Comparison of ENCODE assay signal across 8 cellular contexts in the genomic region with DNA sequence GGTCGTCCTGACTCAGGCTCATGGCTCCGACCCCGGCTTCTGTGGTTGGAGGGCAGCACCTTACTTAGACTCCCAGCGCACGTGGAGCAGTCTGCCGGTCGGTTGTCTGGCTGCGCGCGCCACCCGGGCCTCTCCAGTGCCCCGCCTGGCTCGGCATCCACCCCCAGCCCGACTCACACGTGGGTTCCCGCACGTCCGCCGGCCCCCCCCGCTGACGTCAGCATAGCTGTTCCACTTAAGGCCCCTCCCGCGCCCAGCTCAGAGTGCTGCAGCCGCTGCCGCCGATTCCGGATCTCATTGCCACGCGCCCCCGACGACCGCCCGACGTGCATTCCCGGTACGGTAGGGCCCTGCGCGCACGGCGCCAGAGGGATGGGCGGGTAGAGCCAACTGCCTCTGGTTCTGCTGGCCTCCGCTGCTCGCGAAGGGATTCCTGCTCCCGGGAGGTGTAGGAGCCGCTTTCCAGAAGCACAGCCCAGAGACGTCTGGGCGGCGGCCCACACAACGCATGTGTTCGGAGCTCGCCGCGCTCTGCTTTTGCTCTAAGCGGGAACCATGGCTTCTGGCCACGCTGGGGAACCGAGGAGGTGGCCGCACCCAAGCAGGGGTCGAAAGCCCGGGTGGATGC. TPM values are rescaled to one million over a fixed set of nuclear protein-coding genes. Genes with fewer than 3 reads are reported as not detected.
DNase-seq lines count a peak whose midpoint lies in the region; ATAC-seq, FAIRE-seq and TF ChIP-seq lines count a peak whose summit lies in the region.

A gene (plus strand): TSS at position 264 of the 628 bp plus-strand sequence. CDS start 2,280 bp downstream, outside the sequence.

- no peak for TF ChIP-seq CTCF in astrocyte of the cerebellum (IDR thresholded peaks at IDR 0.05; ENCODE audit: low read depth, low read length, missing control alignments)

- WGBS in aorta, 2 donors = 0 to 1% methylated on average over 60 of the region's 60 CpGs

- H3K4me1 ChIP-seq in aorta (ENCODE audit: control insufficient read depth in 1 of 2, insufficient read depth in 2 of 2, low read length in 2 of 2) = no peaks in the 10 kb centered on the region

- peak; percentile 72 for FAIRE-seq in GM18507 (lab: Jason Lieb, UNC)

- peak within 1 kb of the TSS; percentile 75 to 84 for H3K27ac ChIP-seq in aorta (ENCODE audit: low read depth in 1 of 2, low read length in 2 of 2)

- in situ Hi-C loops in astrocyte of the cerebellum (cut with HindIII; ENCODE audit: low sequenced_read_pairs) = no loop called here

- H3K36me3 ChIP-seq in aorta (ENCODE audit: control insufficient read depth in 1 of 2, insufficient read depth in 2 of 2, low read length in 1 of 2) = peaks cover under 1 to 2% of the 10 kb centered on the region in 2 donors

- no peaks in the 10 kb centered on the region for H3K27me3 ChIP-seq in aorta (ENCODE audit: control insufficient read depth in 1 of 2, insufficient read depth in 2 of 2, low read length in 1 of 2)

- H3K4me3 ChIP-seq in astrocyte of the cerebellum (ENCODE audit: low read depth, low read length) (peak within 1 kb of the TSS; percentile 96), aorta (ENCODE audit: low read length in 2 of 2) (peak within 1 kb of the TSS; percentile 71 to 81)

- no peaks in the 10 kb centered on the region for H3K9me3 ChIP-seq in aorta (ENCODE audit: control insufficient read depth, low read length)

- DNase-seq in GM18507 (ENCODE audit: extremely low spot score, insufficient read length, low read depth) (peak; percentile 93), NCI-H2029 treated with DMSO at 0.1 percent for 48 hours (lab: John Stamatoyannopoulos, UW) (peak; percentile 64), T-helper 22 cell (ENCODE audit: low read depth) (peak; percentile 98), astrocyte of the cerebellum (ENCODE audit: low read depth) (peak; percentile 83), hepatic stellate cell (ENCODE audit: low spot score) (peak; percentile 97), renal cortical epithelial cell (ENCODE audit: low read depth) (no peak), aorta (peak; percentile 100)

- peak; percentile 70 for ATAC-seq in HG02981 (IDR thresholded peaks at IDR 0.05; ENCODE audit: unreplicated experiment)
- ATAC-seq in aorta (ENCODE audit: low FRiP score) = peak; percentile 96

- intact Hi-C loops in aorta (cut with DNase I) = loop anchor here in 1 of 2 donors (1.0 to 10.0 kb wide), 4 partner anchors 10 to 150 kb away; a partner anchor contains a TSS

RNA-seq across cellular contexts. Expression of the gene that starts here (rescaled TPM):
- total RNA-seq in renal cortical epithelial cell (1,349 and 2,674 TPM in 2 replicates), aorta (100 to 1,000 TPM; 590 to 591 TPM)
- polyA plus RNA-seq in aorta = 100 to 1,000 TPM; 539 to 584 TPM
